ENCODE assay signal across 19 cellular contexts in genomic region chr17:70274255-70274654, GRCh38.
A peak's percentile ranks its signal among the peaks of the same experiment; 100 is the strongest.
DNase-seq lines count a peak whose midpoint lies in the region; ATAC-seq and TF ChIP-seq lines count a peak whose summit lies in the region.
"Had no signal": no experiment of that assay in that cellular context is flagged by ENCODE, and none has a peak within 500 bp of the region (broad histone marks: within the 10 kb centered on the region; RNA-seq: fewer than 3 reads in every experiment).

No MANE protein-coding gene starts in this region.

- no peaks in the 10 kb centered on the region for H3K36me3 ChIP-seq in heart right ventricle
- no peaks in the 10 kb centered on the region for H3K36me3 ChIP-seq in parathyroid adenoma (ENCODE audit: control insufficient read depth, insufficient read depth, low read length)
- H3K36me3 ChIP-seq: BLaER1, HAP-1 had no signal

- H3K27me3 ChIP-seq in heart right ventricle = no peaks in the 10 kb centered on the region
- H3K27me3 ChIP-seq in parathyroid adenoma (ENCODE audit: control insufficient read depth, insufficient read depth, low read length) = no peaks in the 10 kb centered on the region
- H3K27me3 ChIP-seq: BLaER1 had no signal

- H2AFZ ChIP-seq in parathyroid adenoma = peak overlapping the region; percentile 8
- H2AFZ ChIP-seq: GM23248 had no signal

- ATAC-seq in left ventricle myocardium superior = peak; percentile 33
- ATAC-seq in heart right ventricle = no peak
- ATAC-seq in left colon = peak; percentile 94
- ATAC-seq in GM21717 (IDR thresholded peaks at IDR 0.05; ENCODE audit: unreplicated experiment) = no peak
- ATAC-seq: CD8-positive, alpha-beta T cell had no signal

- H3K4me3 ChIP-seq in heart right ventricle (no peak overlapping the region), parathyroid adenoma (ENCODE audit: low read depth, low read length) (no peak overlapping the region)
- H3K4me3 ChIP-seq: BLaER1, GM23248, HAP-1 had no signal

- no peak overlapping the region for H3K27ac ChIP-seq in heart right ventricle
- no peak overlapping the region for H3K27ac ChIP-seq in parathyroid adenoma
- H3K27ac ChIP-seq: 22Rv1, BLaER1, C4-2B, GM23248 had no signal

- DNase-seq in left ventricle myocardium superior (no peak), heart right ventricle (no peak), left colon (no peak), posterior cingulate gyrus (no peak), cerebellar cortex (ENCODE audit: low spot score) (no peak)
- no peak for DNase-seq in stimulated activated naive CD4-positive, alpha-beta T cell (lab: John Stamatoyannopoulos, UW)
- DNase-seq: Caco-2; CD4-positive, CD25-positive, alpha-beta regulatory T cell; CD8-positive, alpha-beta T cell; DMS153; DND-41; GM23248; HFFc6 had no signal

- H3K79me2 ChIP-seq in parathyroid adenoma = no peaks in the 10 kb centered on the region

- 39 to 42% methylated on average over 2 of the region's 2 CpGs for WGBS in heart right ventricle, 2 donors

- TF ChIP-seq CTCF in heart right ventricle (IDR thresholded peaks at IDR 0.05) (no peak), parathyroid adenoma (IDR thresholded peaks at IDR 0.05) (no peak)

- no peak overlapping the region for H3K4me2 ChIP-seq in parathyroid adenoma (ENCODE audit: low read length)
- H3K4me2 ChIP-seq: BLaER1 had no signal

- H3K9me3 ChIP-seq in heart right ventricle (peaks cover 0 to 1% (median 0%) of the 10 kb centered on the region in 11 donors), parathyroid adenoma (ENCODE audit: control insufficient read depth, low read length) (no peaks in the 10 kb centered on the region)
- H3K9me3 ChIP-seq: BLaER1, HAP-1 had no signal

- intact Hi-C loops in left ventricle myocardium superior (cut with micrococcal nuclease) (no loop called here), heart right ventricle (cut with DNase I) (no loop called here), left colon (cut with DNase I, micrococcal nuclease) (no loop called here), posterior cingulate gyrus (cut with DNase I) (no loop called here)

- H3K4me1 ChIP-seq in heart right ventricle = no peaks in the 10 kb centered on the region
- peaks cover 6% of the 10 kb centered on the region for H3K4me1 ChIP-seq in parathyroid adenoma
- H3K4me1 ChIP-seq: BLaER1, Caco-2, HAP-1 had no signal

- no peak overlapping the region for H3K9ac ChIP-seq in parathyroid adenoma
- H3K9ac ChIP-seq: BLaER1, GM23248 had no signal

Comparison
In these comparisons a context has a peak if more than half of its experiments do, and no peak if none do; other contexts are left out.
1. ATAC-seq: peak in left ventricle myocardium superior (single experiment) and left colon (single experiment); none in heart right ventricle (0 of 8) and GM21717 (single experiment).